ENCODE assay signal across 8 cellular contexts in the genomic region with DNA sequence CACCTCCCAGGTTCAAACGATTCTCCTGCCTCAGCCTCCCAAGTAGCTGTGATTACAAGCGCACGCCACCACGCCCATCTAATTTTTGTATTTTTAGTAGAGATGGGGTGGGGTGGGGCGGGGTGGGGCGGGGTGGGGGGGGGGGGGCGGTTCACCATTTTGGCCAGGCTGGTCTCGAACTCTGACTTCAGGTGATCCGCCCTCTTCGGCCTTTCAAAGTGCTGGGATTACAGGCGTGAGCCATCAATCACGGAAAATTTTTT. TPM values are rescaled to one million over a fixed set of nuclear protein-coding genes. Genes with fewer than 3 reads are reported as not detected.
DNase-seq lines count a peak whose midpoint lies in the region; ATAC-seq, FAIRE-seq and TF ChIP-seq lines count a peak whose summit lies in the region.

No MANE protein-coding gene starts in this region.

- WGBS in GM12878 (ENCODE audit: insufficient coverage, insufficient replicate concordance, low lambda C conversion rate, missing lambda C conversion rate): 0% methylated on average over 6 of the region's 12 CpGs
- WGBS in thyroid gland, 2 donors: 2 to 3% methylated on average over 12 of the region's 12 CpGs

- H3K4me1 ChIP-seq in GM12878 (ENCODE audit: control insufficient read depth, insufficient read depth, low read length) (peaks cover 18% of the 10 kb centered on the region), left lung (peaks cover 11 to 38% of the 10 kb centered on the region in 2 donors), thyroid gland (peaks cover 9 to 10% of the 10 kb centered on the region in 2 donors)

- no peak for ATAC-seq in activated CD4-positive, alpha-beta T cell treated with anti-CD3 and anti-CD28 coated beads for 36 hours
- ATAC-seq in GM12878 (no peak; the same call in 2 of the 3 replicates), left lung (peak; percentile 11)

- H3K36me3 Mint-ChIP-seq in activated CD4-positive, alpha-beta T cell treated with anti-CD3 and anti-CD28 coated beads for 36 hours (ENCODE audit: low read depth): peaks cover 14% of the 10 kb centered on the region

- in situ Hi-C loops in GM12878 (cut with MboI): no loop called here

- H2AFZ ChIP-seq in GM12878 (ENCODE audit: control insufficient read depth, low read depth, low read length): no peak overlapping the region

- H3K4me1 Mint-ChIP-seq in activated CD4-positive, alpha-beta T cell treated with anti-CD3 and anti-CD28 coated beads for 36 hours: peaks cover 26% of the 10 kb centered on the region

- TF ChIP-seq CTCF in GM12878 (IDR thresholded peaks at IDR 0.05 in 2 of 3, conservative IDR thresholded peaks at IDR 0.05 in 1 of 3; ENCODE audit: control insufficient read depth in 2 of 3, extremely low read depth in 1 of 3, insufficient read depth in 1 of 3, low read depth in 3 of 3, low read length in 3 of 3) (no peak), left lung (IDR thresholded peaks at IDR 0.05) (no peak), thyroid gland (IDR thresholded peaks at IDR 0.05) (no peak)

- TF ChIP-seq RAD21 in GM12878 (IDR thresholded peaks at IDR 0.05; ENCODE audit: insufficient read depth, low read depth, low read length): no peak

- CTCF ChIA-PET in activated CD4-positive, alpha-beta T cell treated with anti-CD3 and anti-CD28 coated beads for 36 hours (lab: Charles Lee): interaction anchor here (0.8 to 3.2 kb wide), 4 partner anchors 9 to 322 kb away, joined by 3 to 40 read pairs (median 6); a partner anchor contains a TSS
- CTCF ChIA-PET in GM12878 (lab: Yijun Ruan, JAX): interaction anchor here (1.2 to 4.1 kb wide), 5 partner anchors 9 to 187 kb away, joined by 3 to 47 read pairs (median 5); a partner anchor contains a TSS

- H3K79me2 ChIP-seq in GM12878 (ENCODE audit: control insufficient read depth, insufficient read depth, low read length): peaks cover 40% of the 10 kb centered on the region

- BruUV-seq in GM12878 (replicated peaks; lab: Mats Ljungman, UMichigan): no TSS peak

- no peaks in the 10 kb centered on the region for H3K27me3 ChIP-seq in GM12878 (replicated peaks in 1 of 2; ENCODE audit: control insufficient read depth in 2 of 2, insufficient read depth in 2 of 2, low read length in 1 of 2)
- no peaks in the 10 kb centered on the region for H3K27me3 ChIP-seq in left lung
- no peaks in the 10 kb centered on the region for H3K27me3 ChIP-seq in thyroid gland

- RAD21 ChIA-PET in GM12878 (lab: Charles Lee; ENCODE audit: unreplicated experiment): interaction anchor here (0.6 to 4.4 kb wide), 4 partner anchors 50 to 189 kb away, joined by 3 to 36 read pairs (median 6); a partner anchor contains a TSS

- intact Hi-C loops in activated CD4-positive, alpha-beta T cell treated with anti-CD3 and anti-CD28 coated beads for 36 hours (cut with DNase I, micrococcal nuclease): loop anchor here (1.0 to 5.0 kb wide), 14 partner anchors 54 to 1253 kb away; a partner anchor contains a TSS
- intact Hi-C loops in GM12878 (cut with micrococcal nuclease; ENCODE audit: unreplicated experiment): loop anchor here (2.0 to 5.0 kb wide), 3 partner anchors 67 to 252 kb away; a partner anchor contains a TSS
- intact Hi-C loops in left lung (cut with DNase I): no loop called here
- intact Hi-C loops in thyroid gland (cut with DNase I): loop anchor here (5.0 kb wide), 1 partner anchor 68 kb away; a partner anchor contains a TSS

- peak overlapping the region; percentile 93 for H3K27ac Mint-ChIP-seq in activated CD4-positive, alpha-beta T cell treated with anti-CD3 and anti-CD28 coated beads for 36 hours

- H3K27ac ChIP-seq in GM12878 (ENCODE audit: control insufficient read depth, insufficient read depth) (peak overlapping the region; percentile 52; the same call in 1 of the 2 replicates), left lung (peak overlapping the region; percentile 82 to 89), thyroid gland (peak overlapping the region; percentile 52 to 82 (median 77))

- H3K9ac ChIP-seq in GM12878 (ENCODE audit: control insufficient read depth, insufficient read depth, low read length): peak overlapping the region; percentile 28; the same call in 1 of the 2 replicates

- H3K4me2 ChIP-seq in GM12878 (ENCODE audit: control insufficient read depth, insufficient read depth): peak overlapping the region; percentile 44; the same call in 1 of the 2 replicates

- TF ChIP-seq POLR2A in GM12878 (IDR thresholded peaks at IDR 0.05; ENCODE audit: low read depth, low read length) (no peak), thyroid gland (IDR thresholded peaks at IDR 0.05) (no peak), erythroblast (IDR thresholded peaks at IDR 0.05; ENCODE audit: low read length) (no peak)

- H4K20me1 ChIP-seq in GM12878 (ENCODE audit: control insufficient read depth, insufficient read depth): no peaks in the 10 kb centered on the region; the same call in 1 of the 2 replicates

- SMC1A ChIA-PET in GM12878 (lab: Charles Lee; ENCODE audit: uncharacterized antibody, unreplicated experiment): interaction anchor here (1.0 to 2.7 kb wide), 4 partner anchors 45 to 88 kb away, joined by 3 to 23 read pairs (median 3); a partner anchor contains a TSS

- H3K9me3 ChIP-seq in GM12878 (replicated peaks; ENCODE audit: control insufficient read depth, insufficient read depth, low read length): no peaks in the 10 kb centered on the region
- no peaks in the 10 kb centered on the region for H3K9me3 ChIP-seq in left lung
- H3K9me3 ChIP-seq in thyroid gland: no peaks in the 10 kb centered on the region

- no peaks in the 10 kb centered on the region for H3K27me3 Mint-ChIP-seq in activated CD4-positive, alpha-beta T cell treated with anti-CD3 and anti-CD28 coated beads for 36 hours

- H3K4me3 Mint-ChIP-seq in activated CD4-positive, alpha-beta T cell treated with anti-CD3 and anti-CD28 coated beads for 36 hours: peak overlapping the region; percentile 92

- POLR2A ChIA-PET in activated CD4-positive, alpha-beta T cell treated with anti-CD3 and anti-CD28 coated beads for 36 hours (lab: Charles Lee): interaction anchor here (1.4 to 3.0 kb wide), 2 partner anchors 67 to 253 kb away, joined by 4 to 13 read pairs; a partner anchor contains a TSS
- POLR2A ChIA-PET in GM12878 (lab: Charles Lee): interaction anchor here (1.0 to 2.2 kb wide), 3 partner anchors 67 to 245 kb away, joined by 4 to 17 read pairs (median 4); a partner anchor contains a TSS

- H3K36me3 ChIP-seq in GM12878 (ENCODE audit: control insufficient read depth in 2 of 2, insufficient read depth in 2 of 2, low read length in 1 of 2) (peaks cover 2 to 4% of the 10 kb centered on the region in 2 experiments; a peak in 2 of 4 replicates), left lung (peaks cover 0 to 25% of the 10 kb centered on the region in 2 donors), thyroid gland (peaks cover 6% of the 10 kb centered on the region in 2 donors)

- H3K4me3 ChIP-seq in GM12878 (peak overlapping the region; percentile 62), left lung (peak overlapping the region; percentile 91 to 100), thyroid gland (replicated peaks in 1 of 3) (peak overlapping the region in 1 of 3 donors; percentile 96)

- no peak for FAIRE-seq in GM12878 (lab: Jason Lieb, UNC)

- no peak for DNase-seq in activated CD4-positive, alpha-beta T cell treated with anti-CD3 and anti-CD28 coated beads for 36 hours
- no peak for DNase-seq in activated CD4-positive, alpha-beta T cell treated with anti-CD3 and anti-CD28 coated beads for 1 hour
- DNase-seq in GM12878 (ENCODE audit: low read depth, low spot score): no peak
- DNase-seq in left lung: no peak
- DNase-seq in thyroid gland: no peak
- DNase-seq in NCI-H774 (lab: John Stamatoyannopoulos, UW): no peak
- no peak for DNase-seq in stimulated activated CD4-positive, alpha-beta T cell treated with anti-CD3 and anti-CD28 coated beads, Interleukin-4, amount 100 ng/mL, for 1 hour
- DNase-seq in erythroblast (lab: John Stamatoyannopoulos, UW): no peak

- no peak for TF ChIP-seq EP300 in GM12878 (IDR thresholded peaks at IDR 0.05; ENCODE audit: borderline replicate concordance in 1 of 2, control insufficient read depth in 1 of 2, low read depth in 2 of 2, low read length in 2 of 2)

- no peaks in the 10 kb centered on the region for H3K9me3 Mint-ChIP-seq in activated CD4-positive, alpha-beta T cell treated with anti-CD3 and anti-CD28 coated beads for 36 hours (ENCODE audit: low read depth)

RNA-seq across cellular contexts. Expression of a gene that starts 0.5 kb away (rescaled TPM):
- 10 to 100 TPM; 49.2 to 51.3 TPM for total RNA-seq in activated CD4-positive, alpha-beta T cell treated with anti-CD3 and anti-CD28 coated beads for 36 hours
- 114 and 131 TPM in 2 replicates for total RNA-seq in GM12878 (2013; cell fraction: nucleolus; rRNA removed)
- total RNA-seq in GM12878 (2014; rRNA removed): 32.3 and 35.7 TPM in 2 replicates
- total RNA-seq in GM12878 (2014; rRNA removed; fragmentation: Illumina TruSeq; extraction: Trizol): 14.9 and 15.2 TPM in 2 replicates
- 54.5 and 58.6 TPM in 2 replicates for total RNA-seq in GM12878 (2021)
- polyA plus RNA-seq in GM12878 (2011; ENCODE audit: low read depth): 7.2 TPM
- polyA plus RNA-seq in GM12878 (2011; rRNA removed): 4.5 and 10.0 TPM in 2 replicates
- polyA plus RNA-seq in GM12878 (2011; cell fraction: cytosol; rRNA removed): 13.7 and 15.7 TPM in 2 replicates
- polyA plus RNA-seq in GM12878 (2011; cell fraction: nucleus; rRNA removed): 30.1 and 56.0 TPM in 2 replicates
- polyA plus RNA-seq in GM12878 (2012): 22.3 and 28.0 TPM in 2 replicates
- polyA plus RNA-seq in GM12878 (2014; fragmentation: Illumina TruSeq; extraction: Trizol): 11.4 and 24.1 TPM in 2 replicates
- 1 to 10 TPM in 1 of 2 experiments, under 1 TPM in 1; 0.64 to 1.2 TPM for polyA plus RNA-seq in GM12878 (2014; fragmentation: Nextera tagmentation; extraction: Ambion mirVana)
- 31.0 and 40.9 TPM in 2 replicates for polyA plus RNA-seq in GM12878 (2014; rRNA removed)
- polyA plus RNA-seq in GM12878 (2016; fragmentation: Nextera tagmentation; extraction: Ambion mirVana): 10 to 100 TPM; 50.6 to 52.9 TPM
- polyA minus RNA-seq in GM12878 (2011; rRNA and poly(A)+ RNA removed): 13.0 and 18.5 TPM in 2 replicates
- 13.9 and 19.4 TPM in 2 replicates for polyA minus RNA-seq in GM12878 (2011; cell fraction: cytosol; rRNA and poly(A)+ RNA removed)
- 23.8 and 35.4 TPM in 2 replicates for polyA minus RNA-seq in GM12878 (2011; cell fraction: nucleus; rRNA and poly(A)+ RNA removed)
- total RNA-seq in left lung: 10 to 100 TPM; 79.7 to 95.5 TPM
- total RNA-seq in thyroid gland: 10 to 100 TPM; 32.0 to 50.7 (median 42.9) TPM

RNA-seq across cellular contexts. Expression of a gene that starts 54.0 kb away (rescaled TPM):
- 10 to 100 TPM; 34.7 to 53.8 TPM for total RNA-seq in activated CD4-positive, alpha-beta T cell treated with anti-CD3 and anti-CD28 coated beads for 36 hours
- total RNA-seq in GM12878 (2013; cell fraction: nucleolus; rRNA removed): 25.3 and 26.6 TPM in 2 replicates
- total RNA-seq in GM12878 (2014; rRNA removed): 68.7 and 83.5 TPM in 2 replicates
- 46.0 and 50.2 TPM in 2 replicates for total RNA-seq in GM12878 (2014; rRNA removed; fragmentation: Illumina TruSeq; extraction: Trizol)
- 57.4 and 64.7 TPM in 2 replicates for total RNA-seq in GM12878 (2021)
- 61.8 TPM for polyA plus RNA-seq in GM12878 (2011; ENCODE audit: low read depth)
- polyA plus RNA-seq in GM12878 (2011; rRNA removed): 31.3 and 45.6 TPM in 2 replicates
- 72.7 and 135 TPM in 2 replicates for polyA plus RNA-seq in GM12878 (2011; cell fraction: cytosol; rRNA removed)
- 44.9 and 47.5 TPM in 2 replicates for polyA plus RNA-seq in GM12878 (2011; cell fraction: nucleus; rRNA removed)
- polyA plus RNA-seq in GM12878 (2012): 111 and 140 TPM in 2 replicates
- 17.9 and 39.1 TPM in 2 replicates for polyA plus RNA-seq in GM12878 (2014; fragmentation: Illumina TruSeq; extraction: Trizol)
- polyA plus RNA-seq in GM12878 (2014; fragmentation: Nextera tagmentation; extraction: Ambion mirVana): 10 to 100 TPM in 1 of 2 experiments, 1 to 10 TPM in 1; 2.3 to 18.5 TPM
- 92.8 and 96.7 TPM in 2 replicates for polyA plus RNA-seq in GM12878 (2014; rRNA removed)
- polyA plus RNA-seq in GM12878 (2016; fragmentation: Nextera tagmentation; extraction: Ambion mirVana): 100 to 1,000 TPM; 183 to 196 TPM
- 15.4 and 26.8 TPM in 2 replicates for polyA minus RNA-seq in GM12878 (2011; rRNA and poly(A)+ RNA removed)
- polyA minus RNA-seq in GM12878 (2011; cell fraction: cytosol; rRNA and poly(A)+ RNA removed): 14.0 and 15.4 TPM in 2 replicates
- polyA minus RNA-seq in GM12878 (2011; cell fraction: nucleus; rRNA and poly(A)+ RNA removed): 7.4 and 12.1 TPM in 2 replicates
- total RNA-seq in left lung: 100 to 1,000 TPM in 1 of 2 donors, 10 to 100 TPM in 1; 98.2 to 156 TPM
- 10 to 100 TPM; 48.0 to 72.6 (median 65.2) TPM for total RNA-seq in thyroid gland

Comparison
In these comparisons a context has a peak if more than half of its experiments do, and no peak if none do; other contexts are left out.
1. intact Hi-C loops: an anchor here in activated CD4-positive, alpha-beta T cell treated with anti-CD3 and anti-CD28 coated beads for 36 hours (1.0 to 5.0 kb wide), GM12878 (2.0 to 5.0 kb wide) and thyroid gland (5.0 kb wide); none called in left lung.